Comparison of ENCODE assay signal across 9 cellular contexts in the genomic region with DNA sequence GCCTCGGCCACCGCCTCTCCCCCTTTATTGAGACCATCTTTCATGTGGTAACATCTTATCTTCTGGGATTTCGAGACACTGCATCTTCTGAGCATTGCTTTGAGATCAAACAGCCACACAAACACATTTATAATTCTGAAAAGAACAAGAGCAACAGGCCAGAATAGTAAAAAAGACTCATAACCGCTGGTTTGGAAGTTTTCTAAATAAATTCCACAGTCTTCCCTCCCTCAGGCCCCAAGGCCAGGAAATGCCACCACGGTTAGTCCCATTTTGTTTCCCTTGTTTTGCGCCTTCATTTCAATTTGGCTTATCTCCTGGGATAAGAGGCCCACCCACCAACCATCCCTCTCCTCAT. TPM values are rescaled to one million over a fixed set of nuclear protein-coding genes. Genes with fewer than 3 reads are reported as not detected.
A peak's percentile ranks its signal among the peaks of the same experiment; 100 is the strongest.
DNase-seq lines count a peak whose midpoint lies in the region; ATAC-seq and TF ChIP-seq lines count a peak whose summit lies in the region.
"Had no signal": no experiment of that assay in that cellular context is flagged by ENCODE, and none has a peak within 500 bp of the region (broad histone marks: within the 10 kb centered on the region; RNA-seq: fewer than 3 reads in every experiment).

No MANE protein-coding gene starts in this region.

- peak overlapping the region; percentile 57 for H3K27ac Mint-ChIP-seq in Caco-2 (ENCODE audit: unreplicated experiment)
- peak overlapping the region; percentile 87 to 90 for H3K27ac Mint-ChIP-seq in T-cell

- H3K4me3 Mint-ChIP-seq in Caco-2 (ENCODE audit: unreplicated experiment), result no peak overlapping the region
- peak overlapping the region; percentile 73 to 83 (median 79) for H3K4me3 Mint-ChIP-seq in T-cell

- H3K4me1 Mint-ChIP-seq in Caco-2 (ENCODE audit: low read depth, unreplicated experiment) (no peaks in the 10 kb centered on the region), T-cell (peaks cover 85 to 92% (median 87%) of the 10 kb centered on the region in 3 donors)

- WGBS in prostate gland, result 55% methylated on average over 6 of the region's 6 CpGs

- peak overlapping the region; percentile 48 for H3K4me2 ChIP-seq in fibroblast of lung (ENCODE audit: extremely low read depth, insufficient read depth, low read length)

- TF ChIP-seq POLR2A in prostate gland (IDR thresholded peaks at IDR 0.05), result no peak

- DNase-seq in Caco-2 (no peak), T-cell (no peak), fibroblast of lung (ENCODE audit: low read depth in 2 of 2) (no peak), prostate gland (ENCODE audit: low spot score) (no peak), hippocampal formation (lab: John Stamatoyannopoulos, UW) (no peak), NCI-H510A (lab: John Stamatoyannopoulos, UW) (no peak), NCI-H1436 (lab: John Stamatoyannopoulos, UW) (no peak), left lobe of liver (ENCODE audit: low spot score) (no peak)
- DNase-seq: DMS79 treated with DMSO at 0.1 percent for 48 hours had no signal

- H3K27ac ChIP-seq in fibroblast of lung (ENCODE audit: insufficient read depth, low read length), result peak overlapping the region; percentile 64
- H3K27ac ChIP-seq in prostate gland, result peak overlapping the region; percentile 62 to 67

- no peak overlapping the region for H3K4me3 ChIP-seq in Caco-2 (ENCODE audit: low read depth, low read length)
- no peak overlapping the region for H3K4me3 ChIP-seq in fibroblast of lung (replicated peaks in 1 of 4; ENCODE audit: control extremely low read depth in 1 of 4, insufficient read depth in 1 of 4, low read depth in 3 of 4, low read length in 4 of 4)
- H3K4me3 ChIP-seq in prostate gland, result no peak overlapping the region

- no peaks in the 10 kb centered on the region; the same call in 1 of the 2 replicates for H3K36me3 ChIP-seq in Caco-2 (ENCODE audit: control insufficient read depth, insufficient read depth, low read length)
- peaks cover under 1% of the 10 kb centered on the region for H3K36me3 ChIP-seq in fibroblast of lung (ENCODE audit: control insufficient read depth, insufficient read depth, low read length)
- H3K36me3 ChIP-seq in prostate gland, result peaks cover 0 to under 1% of the 10 kb centered on the region in 2 donors

- TF ChIP-seq CTCF in Caco-2 (IDR thresholded peaks at IDR 0.05; ENCODE audit: insufficient read depth in 1 of 2, low read depth in 1 of 2, low read length in 1 of 2, severe bottlenecking in 1 of 2, unreplicated experiment in 1 of 2) (no peak), fibroblast of lung (conservative IDR thresholded peaks at IDR 0.05 in 1 of 2, IDR thresholded peaks at IDR 0.05 in 1 of 2; ENCODE audit: low read depth in 1 of 2, low read length in 2 of 2) (no peak), prostate gland (IDR thresholded peaks at IDR 0.05) (no peak)

- peaks cover 9% of the 10 kb centered on the region for H3K9me3 Mint-ChIP-seq in Caco-2 (ENCODE audit: unreplicated experiment)
- H3K9me3 Mint-ChIP-seq in T-cell, result no peaks in the 10 kb centered on the region

- no peaks in the 10 kb centered on the region for H3K27me3 Mint-ChIP-seq in Caco-2 (ENCODE audit: insufficient read depth, unreplicated experiment)
- no peaks in the 10 kb centered on the region for H3K27me3 Mint-ChIP-seq in T-cell

- CTCF ChIA-PET in Caco-2 (lab: Charles Lee), result no interaction called here
- CTCF ChIA-PET in T-cell (lab: Charles Lee), result interaction anchor here in 1 of 2 donors (1.2 to 1.3 kb wide), 2 partner anchors 22 to 61 kb away, joined by 5 to 6 read pairs; no protein-coding TSS in a partner anchor

- H3K36me3 Mint-ChIP-seq in Caco-2 (ENCODE audit: insufficient read depth, unreplicated experiment) (peaks cover 11% of the 10 kb centered on the region), T-cell (peaks cover 23% of the 10 kb centered on the region)

- H4K20me1 ChIP-seq in fibroblast of lung (ENCODE audit: control insufficient read depth, extremely low read depth, insufficient read depth, low read length), result no peaks in the 10 kb centered on the region

- no peak overlapping the region for H3K9ac ChIP-seq in fibroblast of lung (ENCODE audit: insufficient read depth, low read length)

- peaks cover 14% of the 10 kb centered on the region for H3K79me2 ChIP-seq in fibroblast of lung (ENCODE audit: control insufficient read depth, insufficient read depth, low read length)

- ATAC-seq in T-cell (replicated peaks in 1 of 4), result peak; percentile 3 to 24 (median 10)
- no peak for ATAC-seq in left lobe of liver

- H2AFZ ChIP-seq in fibroblast of lung (ENCODE audit: low read length), result no peak overlapping the region

- no TSS peak for BruUV-seq in Caco-2 (replicated peaks; lab: Mats Ljungman, UMichigan)

- POLR2A ChIA-PET in Caco-2 (lab: Charles Lee) (no interaction called here), T-cell (lab: Charles Lee) (interaction anchor here in 1 of 2 donors (0.6 to 2.7 kb wide), 4 partner anchors 21 to 32 kb away, joined by 3 to 15 read pairs (median 6); no protein-coding TSS in a partner anchor)

- 0 out of 2 replicates have a peak, but pooled peaks cover 4% of the 10 kb centered on the region for H3K4me1 ChIP-seq in Caco-2
- peaks cover 6% of the 10 kb centered on the region for H3K4me1 ChIP-seq in fibroblast of lung (ENCODE audit: control insufficient read depth, extremely low read depth, insufficient read depth, low read length)
- H3K4me1 ChIP-seq in prostate gland (replicated peaks), result peaks cover 4% of the 10 kb centered on the region

- H3K9me3 ChIP-seq in Caco-2, result peaks cover 2% of the 10 kb centered on the region
- no peaks in the 10 kb centered on the region for H3K9me3 ChIP-seq in fibroblast of lung (ENCODE audit: control insufficient read depth, insufficient read depth, low read depth, low read length)
- no peaks in the 10 kb centered on the region for H3K9me3 ChIP-seq in prostate gland

- no peaks in the 10 kb centered on the region for H3K27me3 ChIP-seq in Caco-2 (replicated peaks; ENCODE audit: control insufficient read depth, insufficient read depth, low read length)
- H3K27me3 ChIP-seq in fibroblast of lung (ENCODE audit: control insufficient read depth, insufficient read depth, low read length), result no peaks in the 10 kb centered on the region
- no peaks in the 10 kb centered on the region for H3K27me3 ChIP-seq in prostate gland (replicated peaks; ENCODE audit: insufficient read depth)

- intact Hi-C loops in Caco-2 (cut with micrococcal nuclease; ENCODE audit: unreplicated experiment) (no loop called here), prostate gland (cut with DNase I) (no loop called here)

RNA-seq across cellular contexts. Expression of gene LITAF, which starts 25.3 kb away (rescaled TPM):
- total RNA-seq in Caco-2 (2022), result 47.9 and 60.9 TPM in 2 replicates
- total RNA-seq in T-cell, result 100 to 1,000 TPM; 150 to 256 (median 161) TPM
- 70.9 and 79.6 TPM in 2 replicates for total RNA-seq in fibroblast of lung
- 128 and 162 TPM in 2 replicates for polyA plus RNA-seq in fibroblast of lung
- polyA plus RNA-seq in fibroblast of lung (2012), result 108 and 157 TPM in 2 replicates
- polyA minus RNA-seq in fibroblast of lung (ENCODE audit: low replicate concordance), result 291 and 341 TPM in 2 replicates
- total RNA-seq in prostate gland, result 100 to 1,000 TPM in 1 of 2 donors, 10 to 100 TPM in 1; 92.5 to 137 TPM
- 47.0 TPM for total RNA-seq in left lobe of liver
